Comparison of ENCODE assay signal across 9 cellular contexts in genomic region chr1:213622365-213623087, GRCh38.
A peak's percentile ranks its signal among the peaks of the same experiment; 100 is the strongest.
DNase-seq lines count a peak whose midpoint lies in the region; ATAC-seq and TF ChIP-seq lines count a peak whose summit lies in the region.
"Had no signal": no experiment of that assay in that cellular context is flagged by ENCODE, and none has a peak within 500 bp of the region (broad histone marks: within the 10 kb centered on the region; RNA-seq: fewer than 3 reads in every experiment).

No MANE protein-coding gene starts in this region.

- H3K4ac ChIP-seq in trophoblast cell (ENCODE audit: low read depth, low read length), result no peak overlapping the region

- H2BK120ac ChIP-seq in trophoblast cell (ENCODE audit: insufficient read depth, low read length, poor library complexity), result no peak overlapping the region

- no peaks in the 10 kb centered on the region for H3K27me3 ChIP-seq in GM23248 (replicated peaks; ENCODE audit: insufficient read depth)
- H3K27me3 ChIP-seq in trophoblast cell (ENCODE audit: insufficient read depth, low read length), result no peaks in the 10 kb centered on the region

- H3K36me3 ChIP-seq in GM23248 (ENCODE audit: low read depth) (no peaks in the 10 kb centered on the region), trophoblast cell (ENCODE audit: control insufficient read depth in 1 of 2, insufficient read depth in 2 of 2, low read length in 2 of 2) (no peaks in the 10 kb centered on the region)

- no peak overlapping the region for H2BK12ac ChIP-seq in trophoblast cell (ENCODE audit: low read length)

- no peak for TF ChIP-seq CTCF in coronary artery (IDR thresholded peaks at IDR 0.05)

- no peak overlapping the region for H3K18ac ChIP-seq in trophoblast cell (ENCODE audit: low read length)

- H3K9me2 ChIP-seq in GM23248 (ENCODE audit: insufficient read depth), result no peaks in the 10 kb centered on the region

- H2AK5ac ChIP-seq in trophoblast cell (ENCODE audit: low read length), result no peak overlapping the region

- no peak overlapping the region for H4K8ac ChIP-seq in trophoblast cell (ENCODE audit: low read depth, low read length)

- H3K79me2 ChIP-seq in GM23248 (ENCODE audit: insufficient read depth), result no peaks in the 10 kb centered on the region
- no peaks in the 10 kb centered on the region for H3K79me2 ChIP-seq in trophoblast cell (ENCODE audit: control insufficient read depth, insufficient read depth, low read length, poor library complexity)

- H2AFZ ChIP-seq in GM23248, result no peak overlapping the region
- no peak overlapping the region for H2AFZ ChIP-seq in trophoblast cell (ENCODE audit: insufficient read depth, low read length, poor library complexity)

- H3K9ac ChIP-seq in GM23248 (no peak overlapping the region), trophoblast cell (ENCODE audit: low read length) (no peak overlapping the region)

- no peak overlapping the region for H4K12ac ChIP-seq in trophoblast cell (ENCODE audit: low read depth, low read length)

- 7 to 12% methylated on average over 19 of the region's 19 CpGs for WGBS in GM23248 (ENCODE audit: low coverage in 1 of 2, low lambda C conversion rate in 2 of 2, missing lambda C conversion rate in 2 of 2), 2 experiments
- no CpG with 5 or more reads among the region's 19 CpGs for WGBS in trophoblast cell (ENCODE audit: extremely low coverage, insufficient coverage, insufficient read length)

- in situ Hi-C loops in GM23248 (cut with MboI) (no loop called here), KBM-7 (cut with MboI; ENCODE audit: low pct_unique_long_range_greater_than_20kb, low sequenced_read_pairs) (no loop called here)

- DNase-seq in GM23248 (peak; percentile 1), KBM-7 (peak; percentile 19), trophoblast cell (no peak), coronary artery (ENCODE audit: low spot score) (no peak), pons (ENCODE audit: low spot score) (no peak), COLO668 (lab: John Stamatoyannopoulos, UW; ENCODE audit: unreplicated experiment) (no peak)
- DNase-seq: aorta, NCI-H2029 treated with DMSO at 0.1 percent for 48 hours had no signal

- no peaks in the 10 kb centered on the region for H3K79me1 ChIP-seq in trophoblast cell (ENCODE audit: low read length)

- no peak overlapping the region for H3K14ac ChIP-seq in trophoblast cell (ENCODE audit: low read length)

- H3K4me1 ChIP-seq in GM23248 (ENCODE audit: insufficient read depth) (no peaks in the 10 kb centered on the region), trophoblast cell (ENCODE audit: control insufficient read depth in 1 of 2, insufficient read depth in 2 of 2, low read length in 2 of 2) (peaks cover 5 to 13% of the 10 kb centered on the region in 2 experiments)

- no peak overlapping the region for H3K23ac ChIP-seq in trophoblast cell (ENCODE audit: low read length)

- no peaks in the 10 kb centered on the region for H3K9me3 ChIP-seq in GM23248 (ENCODE audit: low read depth)
- H3K9me3 ChIP-seq in trophoblast cell (ENCODE audit: insufficient read depth, low read depth, low read length), result no peaks in the 10 kb centered on the region

- H3K27ac ChIP-seq in GM23248 (no peak overlapping the region), trophoblast cell (ENCODE audit: low read depth, low read length) (no peak overlapping the region), coronary artery (no peak overlapping the region)

- peak overlapping the region; percentile 37 for H4K91ac ChIP-seq in trophoblast cell (ENCODE audit: low read depth, low read length)

- H3K4me3 ChIP-seq in GM23248 (no peak overlapping the region), trophoblast cell (ENCODE audit: low read depth, low read length) (no peak overlapping the region), coronary artery (no peak overlapping the region)

- H3K4me2 ChIP-seq in GM23248 (ENCODE audit: unreplicated experiment), result no peak overlapping the region
- no peak overlapping the region for H3K4me2 ChIP-seq in trophoblast cell (ENCODE audit: low read length)

- ATAC-seq in GM19025 (IDR thresholded peaks at IDR 0.05; ENCODE audit: low read depth, unreplicated experiment), result peak; percentile 72

- no peaks in the 10 kb centered on the region for H4K20me1 ChIP-seq in GM23248 (ENCODE audit: insufficient read depth)

- H2BK5ac ChIP-seq in trophoblast cell (ENCODE audit: low read depth, low read length, poor library complexity), result no peak overlapping the region

- H3F3A ChIP-seq in GM23248 (ENCODE audit: insufficient read depth), result no peaks in the 10 kb centered on the region

Comparison
In these comparisons a context has a peak if more than half of its experiments do, and no peak if none do; other contexts are left out.
1. DNase-seq: peak in GM23248 (single experiment) and KBM-7 (single experiment); none in trophoblast cell (0 of 2), coronary artery (single experiment), pons (single experiment) and COLO668 (single experiment).